In genomic region chr2:238380336-238380735, GRCh38 we compare ENCODE assay signal across 24 cellular contexts. TPM values are rescaled to one million over a fixed set of nuclear protein-coding genes. Genes with fewer than 3 reads are reported as not detected.
DNase-seq lines count a peak whose midpoint lies in the region; ATAC-seq and TF ChIP-seq lines count a peak whose summit lies in the region.
"Had no signal": no experiment of that assay in that cellular context is flagged by ENCODE, and none has a peak within 500 bp of the region (broad histone marks: within the 10 kb centered on the region; RNA-seq: fewer than 3 reads in every experiment).

No MANE protein-coding gene starts in this region.

- POLR2A ChIA-PET in IMR-90 (lab: Charles Lee; ENCODE audit: unreplicated experiment): interaction anchor here (0.6 kb wide), 1 partner anchor 188 kb away, joined by 3 read pairs; no protein-coding TSS in a partner anchor

- H3K9me3 Mint-ChIP-seq in progenitor cell of endocrine pancreas (ENCODE audit: low read depth) (peaks cover 4% of the 10 kb centered on the region), HFFc6 (no peaks in the 10 kb centered on the region)
- H3K9me3 Mint-ChIP-seq: activated CD8-positive, alpha-beta T cell treated with anti-CD3 and anti-CD28 coated beads for 36 hours; dendritic cell treated with granulocyte-macrophage colony-stimulating factor and Interleukin-4, amounts not matched to agents 40 ng/mL and 50 ng/mL, for 4 days; IgD-negative memory B cell had no signal

- H3K4me2 ChIP-seq in IMR-90 (ENCODE audit: low read depth, low read length): no peak overlapping the region

- H3K23ac ChIP-seq in IMR-90 (ENCODE audit: low read depth, low read length): no peak overlapping the region

- dilution Hi-C loops in IMR-90 (cut with HindIII; ENCODE audit: low sequenced_read_pairs, unreplicated experiment): no loop called here

- H3K18ac ChIP-seq in IMR-90 (ENCODE audit: low read depth, low read length): no peak overlapping the region; the same call in 1 of the 2 replicates

- H2BK120ac ChIP-seq in IMR-90 (ENCODE audit: low read depth, low read length): peak overlapping the region; percentile 63; the same call in 1 of the 2 replicates

- no peaks in the 10 kb centered on the region for H4K20me1 ChIP-seq in IMR-90 (ENCODE audit: insufficient read depth, low read length)

- no peak overlapping the region for H2AK5ac ChIP-seq in IMR-90 (ENCODE audit: low read depth, low read length)

- H3K4ac ChIP-seq in IMR-90 (ENCODE audit: low read depth, low read length): peak overlapping the region; percentile 63

- H2BK15ac ChIP-seq in IMR-90 (ENCODE audit: low read depth, low read length): no peak overlapping the region

- H2BK20ac ChIP-seq in IMR-90 (ENCODE audit: low read depth, low read length): no peak overlapping the region

- H2AK9ac ChIP-seq in IMR-90 (replicated peaks; ENCODE audit: low read depth, low read length, poor library complexity): peak overlapping the region; percentile 94

- peak overlapping the region; percentile 66 for H3K27ac Mint-ChIP-seq in progenitor cell of endocrine pancreas
- H3K27ac Mint-ChIP-seq in HFFc6: no peak overlapping the region
- H3K27ac Mint-ChIP-seq: activated CD8-positive, alpha-beta T cell treated with anti-CD3 and anti-CD28 coated beads for 36 hours had no signal

- H3K56ac ChIP-seq in IMR-90 (ENCODE audit: extremely low read depth, insufficient read depth, low read length): no peak overlapping the region

- TF ChIP-seq CTCF in IMR-90 (conservative IDR thresholded peaks at IDR 0.05; ENCODE audit: low read depth, low read length) (no peak), progenitor cell of endocrine pancreas (IDR thresholded peaks at IDR 0.05; ENCODE audit: unreplicated experiment) (no peak), HFFc6 (IDR thresholded peaks at IDR 0.05) (no peak), lower leg skin (IDR thresholded peaks at IDR 0.05) (no peak)

- H3K9ac ChIP-seq in IMR-90 (ENCODE audit: low read depth, low read length): no peak overlapping the region

- 63% methylated on average over 1 of the region's 7 CpGs; no CpG with 5 or more reads in 1 of the 2 experiments for WGBS in IMR-90 (ENCODE audit: extremely low coverage in 2 of 2, insufficient read length in 1 of 2), 2 experiments
- WGBS in lower leg skin, 2 donors: 85 to 97% methylated on average over 6 to 7 of the region's 7 CpGs

- no TSS peak for BruUV-seq in IMR-90 (replicated peaks; lab: Mats Ljungman, UMichigan)

- H3K36me3 ChIP-seq in IMR-90 (ENCODE audit: control insufficient read depth, insufficient read depth, low read length): peaks cover 7% of the 10 kb centered on the region
- H3K36me3 ChIP-seq: cardiac muscle cell had no signal

- no peak overlapping the region for H3K4me3 ChIP-seq in IMR-90 (ENCODE audit: insufficient read depth, low read depth, low read length)
- H3K4me3 ChIP-seq in lower leg skin (ENCODE audit: low read depth, poor library complexity, severe bottlenecking): no peak overlapping the region
- H3K4me3 ChIP-seq: cardiac muscle cell, heart left ventricle, SK-N-MC, tibial nerve had no signal

- no peak overlapping the region for H3K27ac ChIP-seq in IMR-90 (ENCODE audit: insufficient read depth, low read length)
- H3K27ac ChIP-seq in epithelial cell of prostate: peak overlapping the region; percentile 68
- H3K27ac ChIP-seq: cardiac muscle cell, SK-N-MC, tibial nerve had no signal

- TF ChIP-seq RAD21 in IMR-90 (IDR thresholded peaks at IDR 0.05; ENCODE audit: low read length): no peak

- TF ChIP-seq POLR2A in IMR-90 (IDR thresholded peaks at IDR 0.05; ENCODE audit: low read depth, low read length) (no peak), lower leg skin (IDR thresholded peaks at IDR 0.05) (no peak)

- H3K4me1 ChIP-seq in IMR-90 (ENCODE audit: control insufficient read depth, insufficient read depth, low read length): peaks cover 18% of the 10 kb centered on the region
- H3K4me1 ChIP-seq: tibial nerve had no signal

- H3K27me3 ChIP-seq in IMR-90 (ENCODE audit: control insufficient read depth, insufficient read depth, low read length): no peaks in the 10 kb centered on the region
- H3K27me3 ChIP-seq: cardiac muscle cell, heart left ventricle, tibial nerve had no signal

- no peak overlapping the region for H4K5ac ChIP-seq in IMR-90 (ENCODE audit: low read depth, low read length)

- CTCF ChIA-PET in IMR-90 (lab: Yijun Ruan, JAX): no interaction called here

- H3K27me3 Mint-ChIP-seq in progenitor cell of endocrine pancreas: no peaks in the 10 kb centered on the region
- H3K27me3 Mint-ChIP-seq in HFFc6 (ENCODE audit: insufficient read depth): no peaks in the 10 kb centered on the region; the same call in 1 of the 2 replicates
- H3K27me3 Mint-ChIP-seq: activated CD8-positive, alpha-beta T cell treated with anti-CD3 and anti-CD28 coated beads for 36 hours; dendritic cell treated with granulocyte-macrophage colony-stimulating factor and Interleukin-4, amounts not matched to agents 40 ng/mL and 50 ng/mL, for 4 days; IgD-negative memory B cell had no signal

- H4K91ac ChIP-seq in IMR-90 (ENCODE audit: insufficient read depth, low read depth, low read length): no peak overlapping the region

- peaks cover 22% of the 10 kb centered on the region for H3K36me3 Mint-ChIP-seq in progenitor cell of endocrine pancreas (ENCODE audit: insufficient read depth)
- H3K36me3 Mint-ChIP-seq in HFFc6 (ENCODE audit: low read depth): peaks cover 15% of the 10 kb centered on the region

- intact Hi-C loops in IMR-90 (cut with micrococcal nuclease) (no loop called here), lower leg skin (cut with DNase I; ENCODE audit: low total_unique reads) (no loop called here)

- no peaks in the 10 kb centered on the region for H3K9me3 ChIP-seq in IMR-90 (ENCODE audit: control insufficient read depth, insufficient read depth, low read length)
- H3K9me3 ChIP-seq: heart left ventricle, tibial nerve had no signal

- peak; percentile 27 for DNase-seq in ELF-1 (ENCODE audit: low read depth, low spot score)
- no peak for DNase-seq in IMR-90
- no peak for DNase-seq in epithelial cell of prostate (ENCODE audit: low read depth, low spot score)
- no peak for DNase-seq in progenitor cell of endocrine pancreas (ENCODE audit: low spot score, unreplicated experiment)
- no peak for DNase-seq in HFFc6
- no peak for DNase-seq in lower leg skin (ENCODE audit: low spot score in 2 of 2)
- DNase-seq in nucleus accumbens (lab: John Stamatoyannopoulos, UW): no peak
- DNase-seq: activated CD8-positive, alpha-beta T cell treated with anti-CD3 and anti-CD28 coated beads for 36 hours; activated gamma-delta T cell treated with Interleukin-2 at 50 U/mL for 16 hours; activated T-cell treated with anti-CD3 and anti-CD28 coated beads for 4 hours; DND-41; heart left ventricle; left ventricle myocardium superior; NCI-H2171 treated with DMSO at 0.1 percent for 48 hours; RPMI8226; stimulated activated CD4-positive, alpha-beta T cell treated with anti-CD3 and anti-CD28 coated beads, Interleukin-12 subunit alpha, Interleukin-12 subunit beta, amount 100 ng/mL, for 4 hours; stimulated activated CD4-positive, alpha-beta T cell treated with anti-CD3 and anti-CD28 coated beads, Interleukin-4, amount 100 ng/mL, for 4 hours; stimulated activated naive CD8-positive, alpha-beta T cell treated with anti-CD3 and anti-CD28 coated beads, Interleukin-15, Interleukin-2, amounts not matched to agents 100 U/mL and 50 U/mL, for 24 hours; T-helper 9 cell had no signal

- H4K8ac ChIP-seq in IMR-90 (ENCODE audit: low read depth in 2 of 2, low read length in 2 of 2): 0 out of 4 replicates have a peak overlapping the region, but pooled peaks of 1 of the 2 experiments have one; percentile 38

- in situ Hi-C loops in IMR-90 (cut with MboI; ENCODE audit: low sequenced_read_pairs): no loop called here

- H3K79me1 ChIP-seq in IMR-90 (ENCODE audit: low read depth in 1 of 2, low read length in 2 of 2): peaks cover 3 to 17% of the 10 kb centered on the region in 2 experiments; a peak in 3 of 4 replicates

- no peak overlapping the region for H3K4me3 Mint-ChIP-seq in progenitor cell of endocrine pancreas (ENCODE audit: low read depth)
- H3K4me3 Mint-ChIP-seq in HFFc6: no peak overlapping the region
- H3K4me3 Mint-ChIP-seq: activated CD8-positive, alpha-beta T cell treated with anti-CD3 and anti-CD28 coated beads for 36 hours; dendritic cell treated with granulocyte-macrophage colony-stimulating factor and Interleukin-4, amounts not matched to agents 40 ng/mL and 50 ng/mL, for 4 days had no signal

- peak overlapping the region; percentile 62 for H2BK5ac ChIP-seq in IMR-90 (ENCODE audit: low read depth, low read length, poor library complexity, severe bottlenecking)

- H2AFZ ChIP-seq in IMR-90 (replicated peaks; ENCODE audit: low read length, poor library complexity): peak overlapping the region; percentile 24

- H3K9me1 ChIP-seq in IMR-90 (ENCODE audit: insufficient read depth, low read length): peaks cover 21% of the 10 kb centered on the region

- no peak overlapping the region for H3K14ac ChIP-seq in IMR-90 (replicated peaks; ENCODE audit: low read depth, low read length)

- H3K4me1 Mint-ChIP-seq in progenitor cell of endocrine pancreas (ENCODE audit: low read depth): peaks cover 13% of the 10 kb centered on the region
- peaks cover 29% of the 10 kb centered on the region for H3K4me1 Mint-ChIP-seq in HFFc6 (ENCODE audit: low read depth)

- no peak for ATAC-seq in IMR-90 (ENCODE audit: low read depth)
- ATAC-seq: activated CD8-positive, alpha-beta T cell treated with anti-CD3 and anti-CD28 coated beads for 36 hours; heart left ventricle; left ventricle myocardium superior; stimulated activated naive CD8-positive, alpha-beta T cell treated with anti-CD3 and anti-CD28 coated beads, Interleukin-15, Interleukin-2, amounts not matched to agents 100 U/mL and 50 U/mL, for 24 hours had no signal

TF ChIP-seq in IMR-90, 13 proteins besides CTCF, POLR2A, EP300 and RAD21 (continues in another document):
- TF ChIP-seq ELK1 (IDR thresholded peaks at IDR 0.05; ENCODE audit: borderline replicate concordance, low read depth, low read length) (no peak), MAZ (IDR thresholded peaks at IDR 0.05; ENCODE audit: borderline replicate concordance, low read depth, low read length) (no peak)

RNA-seq across cellular contexts. Expression of gene ASB1, which starts 46.4 kb away (rescaled TPM):
- total RNA-seq in IMR-90 (2012; rRNA removed) (21.4 and 23.5 TPM in 2 replicates), progenitor cell of endocrine pancreas (42.3 and 46.8 TPM in 2 replicates), lower leg skin (10 to 100 TPM; 16.6 to 32.9 (median 21.0) TPM)
- polyA plus RNA-seq in IMR-90 (2012; rRNA removed): 37.3 and 39.6 TPM in 2 replicates
- 29.3 and 37.4 TPM in 2 replicates for polyA plus RNA-seq in IMR-90 (2012; cell fraction: cytosol; rRNA removed)
- 61.9 and 87.8 TPM in 2 replicates for polyA plus RNA-seq in IMR-90 (2012; cell fraction: nucleus; rRNA removed; ENCODE audit: low replicate concordance)
- total RNA-seq in HFFc6 (2021; fragmentation: NEBNext Ultra II Directional; extraction: Animal tissue kit (Norgen Biotek cat#: 25700)): 10 to 100 TPM; 56.0 to 77.5 (median 74.4) TPM
